Comparison of ENCODE assay signal across 7 cellular contexts in genomic region chr6:143536461-143536865, GRCh38. TPM values are rescaled to one million over a fixed set of nuclear protein-coding genes. Genes with fewer than 3 reads are reported as not detected.
DNase-seq lines count a peak whose midpoint lies in the region; ATAC-seq, FAIRE-seq and TF ChIP-seq lines count a peak whose summit lies in the region.

No MANE protein-coding gene starts in this region.

- intact Hi-C loops in activated CD4-positive, alpha-beta memory T cell treated with anti-CD3 and anti-CD28 coated beads for 36 hours (cut with micrococcal nuclease): loop anchor here (1.0 to 5.0 kb wide), 4 partner anchors 9 to 1026 kb away; partner anchors contain the start of genes ADAT2, HIVEP2 and PEX3
- intact Hi-C loops in endothelial cell of umbilical vein (cut with micrococcal nuclease): loop anchor here (1.0 kb wide), 1 partner anchor 86 kb away; the partner anchor contains the start of genes ADAT2 and PEX3
- intact Hi-C loops in transverse colon (cut with DNase I; ENCODE audit: low total_unique reads): no loop called here

- in situ Hi-C loops in transverse colon (cut with MboI; ENCODE audit: low pct_ligation_motif_present in 1 of 4, low pct_unique_long_range_greater_than_20kb in 1 of 4, low sequenced_read_pairs in 3 of 4): no loop called here

- no peaks in the 10 kb centered on the region for H3K4me1 ChIP-seq in endothelial cell of umbilical vein (ENCODE audit: control insufficient read depth, extremely low read depth, insufficient read depth, low read length)
- peaks cover 0 to 9% of the 10 kb centered on the region in 2 donors for H3K4me1 ChIP-seq in muscle layer of duodenum (ENCODE audit: control insufficient read depth in 1 of 2, insufficient read depth in 2 of 2, low read length in 2 of 2)
- H3K4me1 ChIP-seq in transverse colon: peaks cover 0 to 33% (median 13%) of the 10 kb centered on the region in 4 donors

- H3K27me3 Mint-ChIP-seq in activated CD4-positive, alpha-beta memory T cell treated with anti-CD3 and anti-CD28 coated beads for 36 hours: no peaks in the 10 kb centered on the region

- WGBS in transverse colon (ENCODE audit: low coverage in 1 of 2), 2 donors: 2% methylated on average over 21 of the region's 27 CpGs; no CpG with 5 or more reads in 1 of the 2 donors

- DNase-seq in NCI-H146 treated with DMSO at 0.1 percent for 48 hours (lab: John Stamatoyannopoulos, UW; ENCODE audit: unreplicated experiment) (peak; percentile 51), endothelial cell of umbilical vein (ENCODE audit: low read depth, low spot score) (peak; percentile 34), transverse colon (peak; percentile 62)
- DNase-seq in activated CD4-positive, alpha-beta memory T cell treated with anti-CD3 and anti-CD28 coated beads for 36 hours: peak; percentile 68

- peak overlapping the region; percentile 71 for H3K4me3 Mint-ChIP-seq in activated CD4-positive, alpha-beta memory T cell treated with anti-CD3 and anti-CD28 coated beads for 36 hours

- TF ChIP-seq POLR2A in endothelial cell of umbilical vein (IDR thresholded peaks at IDR 0.05; ENCODE audit: low read depth, low read length) (peak; percentile 40), transverse colon (IDR thresholded peaks at IDR 0.05) (peak; percentile 53)

- CTCF ChIA-PET in activated CD4-positive, alpha-beta memory T cell treated with anti-CD3 and anti-CD28 coated beads for 36 hours (lab: Charles Lee): interaction anchor here (0.7 to 4.1 kb wide), 5 partner anchors 23 to 477 kb away, joined by 3 to 45 read pairs (median 4); partner anchors contain the start of gene FUCA2
- CTCF ChIA-PET in endothelial cell of umbilical vein (lab: Charles Lee): interaction anchor here (1.2 to 2.2 kb wide), 4 partner anchors 14 to 24 kb away, joined by 5 to 10 read pairs (median 6); no protein-coding TSS in a partner anchor

- BruUV-seq in endothelial cell of umbilical vein (replicated peaks; lab: Mats Ljungman, UMichigan): no TSS peak

- H3K36me3 ChIP-seq in endothelial cell of umbilical vein (ENCODE audit: control insufficient read depth in 2 of 2, extremely low read depth in 1 of 2, insufficient read depth in 2 of 2, low read length in 2 of 2): no peaks in the 10 kb centered on the region
- no peaks in the 10 kb centered on the region for H3K36me3 ChIP-seq in muscle layer of duodenum (ENCODE audit: control insufficient read depth in 1 of 2, insufficient read depth in 2 of 2, low read length in 2 of 2)
- no peaks in the 10 kb centered on the region for H3K36me3 ChIP-seq in transverse colon

- H3K9me3 Mint-ChIP-seq in activated CD4-positive, alpha-beta memory T cell treated with anti-CD3 and anti-CD28 coated beads for 36 hours: no peaks in the 10 kb centered on the region

- H3K27me3 ChIP-seq in endothelial cell of umbilical vein (ENCODE audit: control insufficient read depth in 2 of 2, insufficient read depth in 2 of 2, low read length in 2 of 2) (peaks cover 5% of the 10 kb centered on the region in 2 experiments), muscle layer of duodenum (ENCODE audit: low read depth, low read length) (no peaks in the 10 kb centered on the region), transverse colon (no peaks in the 10 kb centered on the region)

- FAIRE-seq in endothelial cell of umbilical vein (lab: Jason Lieb, UNC): peak; percentile 71

- ATAC-seq in GM18520 (IDR thresholded peaks at IDR 0.05; ENCODE audit: unreplicated experiment): peak; percentile 56
- ATAC-seq in HG02763 (IDR thresholded peaks at IDR 0.05; ENCODE audit: unreplicated experiment): peak; percentile 73

- H3K79me2 ChIP-seq in endothelial cell of umbilical vein (ENCODE audit: control insufficient read depth, insufficient read depth, low read length): peaks cover 2% of the 10 kb centered on the region

- H3K9me1 ChIP-seq in endothelial cell of umbilical vein (replicated peaks; ENCODE audit: control insufficient read depth, extremely low read depth, insufficient read depth, low read length): no peaks in the 10 kb centered on the region

- H4K20me1 ChIP-seq in endothelial cell of umbilical vein (replicated peaks; ENCODE audit: control insufficient read depth, extremely low read depth, insufficient read depth, low read length): no peaks in the 10 kb centered on the region

- TF ChIP-seq EP300 in transverse colon (IDR thresholded peaks at IDR 0.05; ENCODE audit: low read depth): no peak

- H2AFZ ChIP-seq in endothelial cell of umbilical vein (ENCODE audit: low read depth, low read length): peak overlapping the region; percentile 57

- dilution Hi-C loops in endothelial cell of umbilical vein (cut with MboI; ENCODE audit: extremely low pct_ligation_motif_present, low sequenced_read_pairs): no loop called here

- peak overlapping the region; percentile 53 for H3K27ac Mint-ChIP-seq in activated CD4-positive, alpha-beta memory T cell treated with anti-CD3 and anti-CD28 coated beads for 36 hours

- POLR2A ChIA-PET in activated CD4-positive, alpha-beta memory T cell treated with anti-CD3 and anti-CD28 coated beads for 36 hours (lab: Charles Lee): interaction anchor here (0.8 to 2.7 kb wide), 5 partner anchors 9 to 307 kb away, joined by 3 to 11 read pairs (median 6); partner anchors contain the start of genes ADAT2, FUCA2, LTV1 and PEX3
- POLR2A ChIA-PET in endothelial cell of umbilical vein (lab: Charles Lee): no interaction called here

- peaks cover 34% of the 10 kb centered on the region for H3K4me1 Mint-ChIP-seq in activated CD4-positive, alpha-beta memory T cell treated with anti-CD3 and anti-CD28 coated beads for 36 hours (ENCODE audit: low read depth)

- no peak overlapping the region for H3K9ac ChIP-seq in endothelial cell of umbilical vein (replicated peaks; ENCODE audit: extremely low read depth, insufficient read depth, low read length)

- H3K4me2 ChIP-seq in endothelial cell of umbilical vein (ENCODE audit: insufficient read depth, low read length): peak overlapping the region; percentile 72

- H3K9me3 ChIP-seq in endothelial cell of umbilical vein (replicated peaks; ENCODE audit: control insufficient read depth, insufficient read depth, low read length) (no peaks in the 10 kb centered on the region), muscle layer of duodenum (ENCODE audit: control insufficient read depth in 1 of 2, low read length in 2 of 2) (no peaks in the 10 kb centered on the region), transverse colon (no peaks in the 10 kb centered on the region)

- H3K4me3 ChIP-seq in endothelial cell of umbilical vein (replicated peaks in 1 of 3; ENCODE audit: insufficient read depth in 1 of 3, low read depth in 1 of 3, low read length in 3 of 3) (peak overlapping the region; percentile 18 to 38 (median 30)), muscle layer of duodenum (ENCODE audit: low read depth in 1 of 2, low read length in 2 of 2) (peak overlapping the region; percentile 51 to 58), transverse colon (peak overlapping the region; percentile 52 to 73 (median 54))

- H3K27ac ChIP-seq in endothelial cell of umbilical vein (ENCODE audit: insufficient read depth, low read depth, low read length) (no peak overlapping the region), muscle layer of duodenum (ENCODE audit: low read length) (no peak overlapping the region), transverse colon (peak overlapping the region; percentile 80 to 88 (median 84))

- H3K36me3 Mint-ChIP-seq in activated CD4-positive, alpha-beta memory T cell treated with anti-CD3 and anti-CD28 coated beads for 36 hours: no peaks in the 10 kb centered on the region

- TF ChIP-seq CTCF in endothelial cell of umbilical vein (IDR thresholded peaks at IDR 0.05; ENCODE audit: extremely low read depth in 1 of 2, insufficient read depth in 1 of 2, low read depth in 1 of 2, low read length in 2 of 2) (no peak), transverse colon (IDR thresholded peaks at IDR 0.05) (no peak)

TF ChIP-seq in endothelial cell of umbilical vein, 7 proteins besides CTCF, POLR2A, EP300 and RAD21:
- TF ChIP-seq GATA2 (IDR thresholded peaks at IDR 0.05; ENCODE audit: insufficient read depth, insufficient read length, low read depth, low read length) (no peak), POLR2AphosphoS5 (IDR thresholded peaks at IDR 0.05; ENCODE audit: insufficient read depth, low read depth, low read length) (no peak), MAX (IDR thresholded peaks at IDR 0.05; ENCODE audit: insufficient read depth, insufficient read length) (no peak), FOS (IDR thresholded peaks at IDR 0.05; ENCODE audit: borderline replicate concordance, insufficient read depth, low read length) (no peak)

RNA-seq across cellular contexts. Expression of gene FUCA2, which starts 24.9 kb away (rescaled TPM):
- total RNA-seq in activated CD4-positive, alpha-beta memory T cell treated with anti-CD3 and anti-CD28 coated beads for 36 hours: 10 to 100 TPM; 16.5 to 16.8 TPM
- total RNA-seq in endothelial cell of umbilical vein: 80.9 and 85.0 TPM in 2 replicates
- polyA plus RNA-seq in endothelial cell of umbilical vein: 24.1 and 29.7 TPM in 2 replicates
- 37.1 and 37.9 TPM in 2 replicates for polyA plus RNA-seq in endothelial cell of umbilical vein (2011; cell fraction: cytosol; rRNA removed)
- polyA plus RNA-seq in endothelial cell of umbilical vein (2011; cell fraction: nucleus; rRNA removed): 28.0 and 36.3 TPM in 2 replicates
- polyA plus RNA-seq in endothelial cell of umbilical vein (2012): 50.3 and 77.6 TPM in 2 replicates
- polyA minus RNA-seq in endothelial cell of umbilical vein: 22.8 and 24.0 TPM in 2 replicates
- 28.6 TPM for polyA minus RNA-seq in endothelial cell of umbilical vein (2011; cell fraction: cytosol; rRNA and poly(A)+ RNA removed)
- 8.7 and 10.9 TPM in 2 replicates for polyA minus RNA-seq in endothelial cell of umbilical vein (2011; cell fraction: nucleus; rRNA and poly(A)+ RNA removed)
- 10 to 100 TPM; 19.5 to 70.3 (median 46.9) TPM for total RNA-seq in transverse colon

Comparison
In these comparisons a context has a peak if more than half of its experiments do, and no peak if none do; other contexts are left out.
1. H3K27ac ChIP-seq: peak in transverse colon (4 of 4); none in endothelial cell of umbilical vein (single experiment) and muscle layer of duodenum (single experiment).
2. Peak in every context shown above with its lines, with median percentiles within 50 percentile points of each other: DNase-seq and H3K4me3 ChIP-seq.